In the genomic region with DNA sequence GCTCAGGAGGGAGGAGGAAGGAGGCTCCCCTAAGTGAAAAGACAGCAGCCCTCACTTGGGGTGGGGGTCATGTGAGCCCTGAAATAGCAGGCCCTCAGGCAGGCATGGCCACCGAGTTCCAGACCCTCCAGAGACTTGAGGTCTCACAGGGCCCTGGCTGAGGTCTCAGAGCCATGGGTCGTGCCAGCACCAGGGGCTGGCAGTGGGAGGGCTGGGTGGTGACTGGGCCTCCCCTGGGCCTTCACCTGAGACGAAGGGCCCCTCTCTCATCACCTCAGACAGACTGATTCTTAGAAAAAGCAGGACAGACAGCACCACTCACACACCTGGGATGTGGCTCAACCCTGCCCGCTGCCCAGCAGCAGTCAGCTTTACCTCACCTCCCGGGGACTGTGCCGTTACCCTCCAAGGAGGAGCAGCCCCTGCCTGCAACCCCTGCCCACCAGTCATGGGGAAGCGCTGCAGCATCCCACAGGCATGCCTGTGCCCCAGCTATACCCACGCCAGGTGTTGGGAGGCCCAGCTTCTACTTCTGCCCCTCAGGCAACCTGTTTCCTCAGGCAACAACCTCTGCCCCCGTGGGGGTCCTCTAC, we compare ENCODE assay signal across 18 cellular contexts. TPM values are rescaled to one million over a fixed set of nuclear protein-coding genes. Genes with fewer than 3 reads are reported as not detected.
DNase-seq lines count a peak whose midpoint lies in the region; ATAC-seq and TF ChIP-seq lines count a peak whose summit lies in the region.
"Had no signal": no experiment of that assay in that cellular context is flagged by ENCODE, and none has a peak within 500 bp of the region (broad histone marks: within the 10 kb centered on the region; RNA-seq: fewer than 3 reads in every experiment).

No MANE protein-coding gene starts in this region.

- no peak overlapping the region for H3K27ac Mint-ChIP-seq in osteocyte (ENCODE audit: unreplicated experiment)
- H3K27ac Mint-ChIP-seq in activated CD8-positive, alpha-beta T cell treated with anti-CD3 and anti-CD28 coated beads for 36 hours, result no peak overlapping the region
- H3K27ac Mint-ChIP-seq: CD4-positive, alpha-beta T cell; progenitor cell of endocrine pancreas; T-helper 2 cell treated with Interferon-gamma antibody and Interleukin-4, amounts not matched to agents 5 μg/mL and 100 μg/mL, for 36 hours had no signal

- CTCF ChIA-PET in activated CD8-positive, alpha-beta T cell treated with anti-CD3 and anti-CD28 coated beads for 36 hours (lab: Charles Lee), result interaction anchor here (0.9 kb wide), 1 partner anchor 23 kb away, joined by 3 read pairs; no protein-coding TSS in a partner anchor

- H3K36me3 ChIP-seq in BLaER1 (no peaks in the 10 kb centered on the region), H7 (replicated peaks; ENCODE audit: control insufficient read depth, insufficient read depth, low read length) (no peaks in the 10 kb centered on the region), sigmoid colon (no peaks in the 10 kb centered on the region)
- H3K36me3 ChIP-seq: left lung had no signal

- POLR2A ChIA-PET in activated CD8-positive, alpha-beta T cell treated with anti-CD3 and anti-CD28 coated beads for 36 hours (lab: Charles Lee), result no interaction called here

- H3K36me3 Mint-ChIP-seq in osteocyte (ENCODE audit: unreplicated experiment), result no peaks in the 10 kb centered on the region
- H3K36me3 Mint-ChIP-seq in activated CD8-positive, alpha-beta T cell treated with anti-CD3 and anti-CD28 coated beads for 36 hours (ENCODE audit: low read depth), result no peaks in the 10 kb centered on the region

- peak overlapping the region; percentile 76 for H3K4me2 ChIP-seq in BLaER1

- TF ChIP-seq CTCF in osteocyte (IDR thresholded peaks at IDR 0.05) (no peak), sigmoid colon (IDR thresholded peaks at IDR 0.05) (no peak)
- no peak for TF ChIP-seq CTCF in activated CD8-positive, alpha-beta T cell treated with anti-CD3 and anti-CD28 coated beads for 36 hours (IDR thresholded peaks at IDR 0.05)

- no peak overlapping the region for H3K4me3 Mint-ChIP-seq in osteocyte (ENCODE audit: unreplicated experiment)
- H3K4me3 Mint-ChIP-seq in activated CD8-positive, alpha-beta T cell treated with anti-CD3 and anti-CD28 coated beads for 36 hours, result no peak overlapping the region
- H3K4me3 Mint-ChIP-seq: CD4-positive, alpha-beta T cell; T-helper 2 cell treated with Interferon-gamma antibody and Interleukin-4, amounts not matched to agents 5 μg/mL and 100 μg/mL, for 36 hours had no signal

- H3K27ac ChIP-seq in BLaER1 (peak overlapping the region; percentile 63), sigmoid colon (no peak overlapping the region)
- H3K27ac ChIP-seq: left lung, SK-N-MC had no signal

- H3K4me3 ChIP-seq in BLaER1, result no peak overlapping the region
- H3K4me3 ChIP-seq in H7 (ENCODE audit: insufficient read depth, low read depth, low read length), result no peak overlapping the region
- H3K4me3 ChIP-seq in sigmoid colon, result no peak overlapping the region
- H3K4me3 ChIP-seq: left lung, SK-N-MC had no signal

- H3K4me1 Mint-ChIP-seq in osteocyte (ENCODE audit: unreplicated experiment), result no peaks in the 10 kb centered on the region
- H3K4me1 Mint-ChIP-seq in activated CD8-positive, alpha-beta T cell treated with anti-CD3 and anti-CD28 coated beads for 36 hours (ENCODE audit: low read depth), result peaks cover 15% of the 10 kb centered on the region

- H4K20me1 ChIP-seq in BLaER1, result no peaks in the 10 kb centered on the region

- H3K27me3 Mint-ChIP-seq in osteocyte (ENCODE audit: unreplicated experiment), result peaks cover 11% of the 10 kb centered on the region
- H3K27me3 Mint-ChIP-seq in activated CD8-positive, alpha-beta T cell treated with anti-CD3 and anti-CD28 coated beads for 36 hours, result no peaks in the 10 kb centered on the region
- H3K27me3 Mint-ChIP-seq: CD4-positive, alpha-beta T cell had no signal

- H3K27me3 ChIP-seq in BLaER1 (no peaks in the 10 kb centered on the region), H7 (ENCODE audit: control insufficient read depth, insufficient read depth, low read length) (peaks cover 9% of the 10 kb centered on the region), sigmoid colon (peaks cover 0 to 2% (median 0%) of the 10 kb centered on the region in 3 donors)
- H3K27me3 ChIP-seq: left lung had no signal

- H3K9me3 ChIP-seq in BLaER1, result no peaks in the 10 kb centered on the region
- H3K9me3 ChIP-seq in sigmoid colon, result no peaks in the 10 kb centered on the region
- H3K9me3 ChIP-seq: left lung had no signal

- no peak for ATAC-seq in activated CD8-positive, alpha-beta T cell treated with anti-CD3 and anti-CD28 coated beads for 36 hours
- ATAC-seq in HG03460 (IDR thresholded peaks at IDR 0.05; ENCODE audit: unreplicated experiment), result no peak
- ATAC-seq in HG02981 (IDR thresholded peaks at IDR 0.05; ENCODE audit: unreplicated experiment), result no peak
- ATAC-seq: left lung had no signal

- no peaks in the 10 kb centered on the region for H3K9me3 Mint-ChIP-seq in osteocyte (ENCODE audit: unreplicated experiment)
- no peaks in the 10 kb centered on the region for H3K9me3 Mint-ChIP-seq in activated CD8-positive, alpha-beta T cell treated with anti-CD3 and anti-CD28 coated beads for 36 hours
- H3K9me3 Mint-ChIP-seq: CD4-positive, alpha-beta T cell; T-helper 2 cell treated with Interferon-gamma antibody and Interleukin-4, amounts not matched to agents 5 μg/mL and 100 μg/mL, for 36 hours had no signal

- H3K9ac ChIP-seq in BLaER1, result no peak overlapping the region

- intact Hi-C loops in activated CD8-positive, alpha-beta T cell treated with anti-CD3 and anti-CD28 coated beads for 36 hours (cut with micrococcal nuclease), result no loop called here
- intact Hi-C loops in sigmoid colon (cut with DNase I), result no loop called here

- no peak for TF ChIP-seq POLR2A in sigmoid colon (IDR thresholded peaks at IDR 0.05)

- 81 to 82% methylated on average over 9 of the region's 9 CpGs for WGBS in sigmoid colon, 2 donors

- TF ChIP-seq EP300 in sigmoid colon (IDR thresholded peaks at IDR 0.05), result no peak

- peaks cover 70% of the 10 kb centered on the region for H3K4me1 ChIP-seq in BLaER1
- no peaks in the 10 kb centered on the region for H3K4me1 ChIP-seq in sigmoid colon

- DNase-seq in H7, result peak; percentile 36
- DNase-seq in ecto neural progenitor cell (ENCODE audit: low spot score), result peak; percentile 37
- DNase-seq in osteocyte (ENCODE audit: extremely low spot score, unreplicated experiment), result peak; percentile 73
- DNase-seq in activated CD8-positive, alpha-beta T cell treated with anti-CD3 and anti-CD28 coated beads for 36 hours, result no peak
- DNase-seq in sigmoid colon, result no peak
- DNase-seq: cortex of kidney, DMS53, MV-4-11, NCI-H1694, NCI-H526 had no signal

RNA-seq across cellular contexts. Expression of a gene that starts 42.6 kb away (rescaled TPM):
- total RNA-seq in H7 (2014; rRNA removed; shearing (Covaris generic)), result 144 and 157 TPM in 2 replicates
- total RNA-seq in osteocyte, result 4.4 and 6.3 TPM in 2 replicates
- total RNA-seq in activated CD8-positive, alpha-beta T cell treated with anti-CD3 and anti-CD28 coated beads for 36 hours, result 10 to 100 TPM; 39.9 to 41.6 TPM
- total RNA-seq in sigmoid colon, result 1 to 10 TPM; 1.1 to 1.7 (median 1.2) TPM
- 1 to 10 TPM in 2 of 3 donors, under 1 TPM in 1; 0.69 to 7.8 (median 3.0) TPM for polyA plus RNA-seq in sigmoid colon

Comparison
In these comparisons a context has a peak if more than half of its experiments do, and no peak if none do; other contexts are left out.
1. DNase-seq: peak in H7 (single experiment), ecto neural progenitor cell (single experiment) and osteocyte (single experiment); none in activated CD8-positive, alpha-beta T cell treated with anti-CD3 and anti-CD28 coated beads for 36 hours (single experiment) and sigmoid colon (single experiment).